Comparison of ENCODE assay signal across 11 cellular contexts in genomic region chr6:42771741-42772100, GRCh38. TPM values are rescaled to one million over a fixed set of nuclear protein-coding genes. Genes with fewer than 3 reads are reported as not detected.
DNase-seq lines count a peak whose midpoint lies in the region; ATAC-seq and TF ChIP-seq lines count a peak whose summit lies in the region.
"Had no signal": no experiment of that assay in that cellular context is flagged by ENCODE, and none has a peak within 500 bp of the region (broad histone marks: within the 10 kb centered on the region; RNA-seq: fewer than 3 reads in every experiment).

No MANE protein-coding gene starts in this region.

- no peak for ATAC-seq in activated CD4-positive, alpha-beta T cell treated with anti-CD3 and anti-CD28 coated beads for 36 hours
- ATAC-seq in body of pancreas (no peak), HG03469 (IDR thresholded peaks at IDR 0.05; ENCODE audit: unreplicated experiment) (no peak), HG03025 (IDR thresholded peaks at IDR 0.05; ENCODE audit: low FRiP score, unreplicated experiment) (no peak)

- WGBS in body of pancreas, 2 donors: 39 to 45% methylated on average over 3 of the region's 3 CpGs
- 38 to 51% (median 42%) methylated on average over 3 of the region's 3 CpGs for WGBS in spleen, 5 donors

- TF ChIP-seq CTCF in body of pancreas (IDR thresholded peaks at IDR 0.05): no peak
- no peak for TF ChIP-seq CTCF in spleen (IDR thresholded peaks at IDR 0.05 in 8 of 11, conservative IDR thresholded peaks at IDR 0.05 in 3 of 11)

- no peaks in the 10 kb centered on the region for H3K27me3 Mint-ChIP-seq in activated CD4-positive, alpha-beta T cell treated with anti-CD3 and anti-CD28 coated beads for 36 hours

- TF ChIP-seq POLR2A in body of pancreas (IDR thresholded peaks at IDR 0.05) (no peak), spleen (IDR thresholded peaks at IDR 0.05) (no peak)

- no peaks in the 10 kb centered on the region for H3K36me3 ChIP-seq in body of pancreas (replicated peaks in 1 of 2; ENCODE audit: insufficient read depth in 1 of 2, low read depth in 2 of 2)
- H3K36me3 ChIP-seq in spleen: no peaks in the 10 kb centered on the region

- peaks cover 9% of the 10 kb centered on the region for H3K36me3 Mint-ChIP-seq in activated CD4-positive, alpha-beta T cell treated with anti-CD3 and anti-CD28 coated beads for 36 hours (ENCODE audit: low read depth)

- H3K27ac ChIP-seq in body of pancreas (peak overlapping the region in 3 of 4 donors; percentile 48 to 77 (median 58)), spleen (peak overlapping the region; percentile 58 to 96 (median 86))
- H3K27ac ChIP-seq: RWPE1 had no signal

- no peak for DNase-seq in activated CD4-positive, alpha-beta T cell treated with anti-CD3 and anti-CD28 coated beads for 36 hours
- no peak for DNase-seq in activated CD4-positive, alpha-beta T cell treated with anti-CD3 and anti-CD28 coated beads for 4 hours
- no peak for DNase-seq in Jurkat, Clone E6-1 (ENCODE audit: low read depth, low spot score)
- DNase-seq in body of pancreas: no peak
- DNase-seq in spleen: no peak
- DNase-seq in stimulated activated naive CD4-positive, alpha-beta T cell treated with Interleukin-2 at 50 U/mL for 16 hours (lab: John Stamatoyannopoulos, UW): no peak
- DNase-seq: GOT3 had no signal

- H3K27ac Mint-ChIP-seq in activated CD4-positive, alpha-beta T cell treated with anti-CD3 and anti-CD28 coated beads for 36 hours: peak overlapping the region; percentile 99

- peaks cover 58% of the 10 kb centered on the region for H3K4me1 Mint-ChIP-seq in activated CD4-positive, alpha-beta T cell treated with anti-CD3 and anti-CD28 coated beads for 36 hours

- H3K27me3 ChIP-seq in body of pancreas: no peaks in the 10 kb centered on the region
- H3K27me3 ChIP-seq in spleen (replicated peaks in 1 of 7): no peaks in the 10 kb centered on the region

- H3K9me3 Mint-ChIP-seq in activated CD4-positive, alpha-beta T cell treated with anti-CD3 and anti-CD28 coated beads for 36 hours (ENCODE audit: low read depth): no peaks in the 10 kb centered on the region

- H3K4me3 Mint-ChIP-seq in activated CD4-positive, alpha-beta T cell treated with anti-CD3 and anti-CD28 coated beads for 36 hours: peak overlapping the region; percentile 70

- CTCF ChIA-PET in activated CD4-positive, alpha-beta T cell treated with anti-CD3 and anti-CD28 coated beads for 36 hours (lab: Charles Lee): interaction anchor here (0.6 to 1.3 kb wide), 4 partner anchors 11 to 179 kb away, joined by 3 to 8 read pairs (median 5); partner anchors contain the start of gene BICRAL

- intact Hi-C loops in activated CD4-positive, alpha-beta T cell treated with anti-CD3 and anti-CD28 coated beads for 36 hours (cut with DNase I, micrococcal nuclease): loop anchor here (1.0 to 10.0 kb wide), 10 partner anchors 11 to 611 kb away; partner anchors contain the start of genes SRF (in 2 of the 2), TBCC (in 2 of the 2), BICRAL (in 1 of the 2) and PEX6 (in 1 of the 2)
- intact Hi-C loops in body of pancreas (cut with DNase I): no loop called here
- intact Hi-C loops in spleen (cut with DNase I; ENCODE audit: low total_unique reads): no loop called here

- H3K9me3 ChIP-seq in body of pancreas (no peaks in the 10 kb centered on the region), spleen (no peaks in the 10 kb centered on the region)

- H3K4me1 ChIP-seq in body of pancreas: peaks cover 5% of the 10 kb centered on the region
- H3K4me1 ChIP-seq in spleen: peaks cover 37 to 82% (median 66%) of the 10 kb centered on the region in 6 donors

- POLR2A ChIA-PET in activated CD4-positive, alpha-beta T cell treated with anti-CD3 and anti-CD28 coated beads for 36 hours (lab: Charles Lee): interaction anchor here (0.7 to 3.8 kb wide), 4 partner anchors 10 to 208 kb away, joined by 3 to 28 read pairs (median 14); partner anchors contain the start of genes BICRAL, TBCC and UBR2

- peak overlapping the region; percentile 13 for H3K4me3 ChIP-seq in Jurkat, Clone E6-1 (ENCODE audit: low read length)
- H3K4me3 ChIP-seq in body of pancreas: no peak overlapping the region
- H3K4me3 ChIP-seq in spleen: peak overlapping the region in 3 of 8 donors; percentile 21 to 52 (median 28)

RNA-seq across cellular contexts. Expression of gene BICRAL, which starts 10.1 kb away (rescaled TPM):
- 10 to 100 TPM; 11.5 to 14.3 TPM for total RNA-seq in activated CD4-positive, alpha-beta T cell treated with anti-CD3 and anti-CD28 coated beads for 36 hours
- 3.9 TPM for polyA plus RNA-seq in Jurkat, Clone E6-1 (2012; ENCODE audit: insufficient read depth, insufficient read length)
- total RNA-seq in body of pancreas (1 to 10 TPM; 6.9 to 8.6 TPM), spleen (10 to 100 TPM; 20.0 to 27.5 (median 25.3) TPM)
- polyA plus RNA-seq in spleen: 1 to 10 TPM; 3.4 to 4.8 (median 3.4) TPM

RNA-seq across cellular contexts. Expression of gene TBCC, which starts 25.8 kb away (rescaled TPM):
- total RNA-seq in activated CD4-positive, alpha-beta T cell treated with anti-CD3 and anti-CD28 coated beads for 36 hours: 10 to 100 TPM; 14.7 to 15.3 TPM
- 18.5 TPM for polyA plus RNA-seq in Jurkat, Clone E6-1 (2012; ENCODE audit: insufficient read depth, insufficient read length)
- total RNA-seq in body of pancreas: 10 to 100 TPM; 14.5 to 25.4 TPM
- 10 to 100 TPM; 22.2 to 63.3 (median 25.6) TPM for total RNA-seq in spleen
- 10 to 100 TPM; 51.7 to 63.2 (median 56.0) TPM for polyA plus RNA-seq in spleen

RNA-seq across cellular contexts. Expression of gene PRPH2, which starts 49.3 kb away (rescaled TPM):
- not detected for total RNA-seq in activated CD4-positive, alpha-beta T cell treated with anti-CD3 and anti-CD28 coated beads for 36 hours
- not detected for polyA plus RNA-seq in Jurkat, Clone E6-1 (2012; ENCODE audit: insufficient read depth, insufficient read length)
- total RNA-seq in body of pancreas: 1 to 10 TPM; 1.0 to 4.3 TPM
- total RNA-seq in spleen: 1 to 10 TPM in 4 of 7 donors, under 1 TPM in 3; 0.59 to 1.8 (median 1.3) TPM
- under 1 TPM; 0.27 to 0.67 (median 0.48) TPM for polyA plus RNA-seq in spleen
- total RNA-seq: M059J had no signal

Comparison
In these comparisons a context has a peak if more than half of its experiments do, and no peak if none do; other contexts are left out.
1. intact Hi-C loops: an anchor here in activated CD4-positive, alpha-beta T cell treated with anti-CD3 and anti-CD28 coated beads for 36 hours (1.0 to 10.0 kb wide); none called in body of pancreas and spleen.